In the genomic region with DNA sequence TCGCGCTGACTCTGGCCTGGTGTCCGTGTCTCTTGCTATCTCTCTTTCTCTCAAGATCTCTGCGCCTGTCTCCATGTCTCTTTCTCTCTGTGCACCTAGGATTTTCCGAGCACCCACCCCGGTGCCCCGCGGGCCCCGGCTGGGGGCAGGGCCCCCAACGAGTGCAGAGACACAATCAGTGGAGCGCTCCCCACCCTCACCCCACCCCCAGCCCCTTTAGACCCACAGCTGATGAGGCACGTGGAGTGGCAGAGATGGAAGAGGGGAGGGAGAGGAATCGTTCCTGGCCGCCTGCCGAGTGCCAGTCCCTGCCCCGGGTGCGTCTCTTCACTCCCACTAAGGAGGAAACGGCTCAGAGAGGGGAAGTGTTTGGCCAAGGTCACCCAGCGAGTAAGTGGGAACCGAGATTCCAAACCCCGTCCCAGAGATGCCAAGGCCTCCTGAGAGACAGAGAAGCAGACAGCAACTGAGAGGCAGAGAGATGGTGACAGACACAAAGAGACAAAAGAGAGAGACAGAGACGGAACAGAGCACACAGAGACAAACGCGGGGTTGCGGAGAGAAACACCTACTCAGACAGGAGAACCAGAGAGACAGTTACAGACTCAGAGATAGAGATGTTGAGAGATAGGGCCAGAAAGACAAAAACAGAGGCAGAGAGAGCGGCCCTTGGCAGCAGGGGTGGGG, we compare ENCODE assay signal across 1 cellular context.
TF ChIP-seq lines count a peak whose summit lies in the region.

No MANE protein-coding gene starts in this region.

TF ChIP-seq in HCT116, 20 proteins besides CTCF, POLR2A, EP300 and RAD21 (continued from another document):
- TF ChIP-seq, protein P1, sequence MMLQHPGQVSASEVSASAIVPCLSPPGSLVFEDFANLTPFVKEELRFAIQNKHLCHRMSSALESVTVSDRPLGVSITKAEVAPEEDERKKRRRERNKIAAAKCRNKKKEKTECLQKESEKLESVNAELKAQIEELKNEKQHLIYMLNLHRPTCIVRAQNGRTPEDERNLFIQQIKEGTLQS (IDR thresholded peaks at IDR 0.05): no peak
- TF ChIP-seq CEBPB (IDR thresholded peaks at IDR 0.05; ENCODE audit: low read depth) (no peak), CBX3 (IDR thresholded peaks at IDR 0.05; ENCODE audit: low read depth) (0 out of 2 replicates have a peak, but pooled peaks have one; percentile 0)
